ENCODE assay signal across 24 cellular contexts in the genomic region with DNA sequence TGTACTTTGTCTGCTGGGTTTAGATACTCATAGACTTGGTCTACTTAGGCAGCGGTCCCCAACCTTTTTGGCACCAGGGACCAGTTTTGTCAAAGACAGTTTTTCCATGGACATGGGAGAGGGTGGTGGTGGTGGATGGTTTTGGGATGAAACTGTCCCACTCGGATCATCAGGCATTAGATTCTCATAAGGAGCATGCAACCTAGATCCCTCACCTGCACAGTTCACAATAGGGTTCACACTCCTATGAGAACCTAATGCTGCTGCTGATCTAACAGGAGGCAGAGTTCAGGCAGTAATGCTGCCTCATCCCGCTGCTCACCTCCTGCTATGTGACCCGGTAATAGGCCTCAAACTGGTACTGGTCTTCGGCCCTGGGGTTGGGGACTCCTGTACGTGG. TPM values are rescaled to one million over a fixed set of nuclear protein-coding genes. Genes with fewer than 3 reads are reported as not detected.
A peak's percentile ranks its signal among the peaks of the same experiment; 100 is the strongest.
DNase-seq lines count a peak whose midpoint lies in the region; ATAC-seq, FAIRE-seq and TF ChIP-seq lines count a peak whose summit lies in the region.
"Had no signal": no experiment of that assay in that cellular context is flagged by ENCODE, and none has a peak within 500 bp of the region (broad histone marks: within the 10 kb centered on the region; RNA-seq: fewer than 3 reads in every experiment).

No MANE protein-coding gene starts in this region.

- H3K9me3 ChIP-seq in adipocyte (ENCODE audit: control insufficient read depth, low read length) = no peaks in the 10 kb centered on the region
- H3K9me3 ChIP-seq in mesenchymal stem cell (ENCODE audit: control insufficient read depth, low read length) = no peaks in the 10 kb centered on the region
- no peaks in the 10 kb centered on the region for H3K9me3 ChIP-seq in smooth muscle cell (replicated peaks; ENCODE audit: low read depth)
- no peaks in the 10 kb centered on the region for H3K9me3 ChIP-seq in suprapubic skin
- no peaks in the 10 kb centered on the region for H3K9me3 ChIP-seq in CD8-positive, alpha-beta T cell (ENCODE audit: low read length)
- H3K9me3 ChIP-seq: BLaER1 treated with 17β-estradiol and CSF1 and Interleukin-3, amounts not matched to agents 10 nM and 100 nM; neutrophil; spleen had no signal

- no peak overlapping the region for H3K27ac Mint-ChIP-seq in CD8-positive, alpha-beta T cell

- TF ChIP-seq POLR2A in H54 (IDR thresholded peaks at IDR 0.05; ENCODE audit: low read depth, low read length) = no peak
- TF ChIP-seq POLR2A in suprapubic skin (IDR thresholded peaks at IDR 0.05) = no peak

- H3K36me3 ChIP-seq in adipocyte (ENCODE audit: control insufficient read depth, insufficient read depth, low read length, severe bottlenecking) = peaks cover 20% of the 10 kb centered on the region
- H3K36me3 ChIP-seq in mesenchymal stem cell (ENCODE audit: control insufficient read depth in 1 of 2, insufficient read depth in 2 of 2, low read depth in 1 of 2, low read length in 2 of 2) = peaks cover 13 to 73% of the 10 kb centered on the region in 2 experiments
- H3K36me3 ChIP-seq in smooth muscle cell (ENCODE audit: low read depth) = no peaks in the 10 kb centered on the region
- peaks cover 10% of the 10 kb centered on the region for H3K36me3 ChIP-seq in suprapubic skin
- no peaks in the 10 kb centered on the region for H3K36me3 ChIP-seq in CD8-positive, alpha-beta T cell (ENCODE audit: insufficient read depth, low read length)
- H3K36me3 ChIP-seq: neutrophil had no signal

- no peak overlapping the region for H3K23ac ChIP-seq in mesenchymal stem cell (ENCODE audit: low read length in 2 of 2)

- H3K4me1 Mint-ChIP-seq in CD8-positive, alpha-beta T cell (ENCODE audit: low read depth) = peaks cover 27% of the 10 kb centered on the region

- H2BK15ac ChIP-seq in mesenchymal stem cell (ENCODE audit: low read depth, poor library complexity, severe bottlenecking) = no peak overlapping the region

- no peaks in the 10 kb centered on the region for H3K9me3 Mint-ChIP-seq in CD8-positive, alpha-beta T cell

- no peak overlapping the region for H4K8ac ChIP-seq in mesenchymal stem cell (ENCODE audit: low read length)

- H2AFZ ChIP-seq in mesenchymal stem cell (ENCODE audit: low read depth, low read length) = no peak overlapping the region
- H2AFZ ChIP-seq in smooth muscle cell (ENCODE audit: low read depth) = no peak overlapping the region

- peaks cover 61% of the 10 kb centered on the region for H4K20me1 ChIP-seq in smooth muscle cell (ENCODE audit: low read depth)

- H3K14ac ChIP-seq in mesenchymal stem cell (ENCODE audit: low read length in 2 of 2) = no peak overlapping the region

- POLR2A ChIA-PET in CD8-positive, alpha-beta T cell (lab: Charles Lee) = no interaction called here

- 100% methylated on average over 4 of the region's 6 CpGs for WGBS in mesenchymal stem cell
- WGBS in smooth muscle cell (ENCODE audit: low lambda C conversion rate) = 92% methylated on average over 6 of the region's 6 CpGs
- WGBS in suprapubic skin = 94% methylated on average over 6 of the region's 6 CpGs

- DNase-seq in H54 (ENCODE audit: insufficient read length, low spot score) (no peak), adipocyte (ENCODE audit: low read depth) (no peak), mesenchymal stem cell (no peak), smooth muscle cell (lab: John Stamatoyannopoulos, UW; ENCODE audit: unreplicated experiment) (no peak), suprapubic skin (ENCODE audit: low spot score in 2 of 2) (no peak)
- DNase-seq in CD8-positive, alpha-beta T cell = no peak
- DNase-seq: activated CD4-positive, alpha-beta T cell treated with anti-CD3 and anti-CD28 coated beads for 4 hours; activated naive CD4-positive, alpha-beta T cell; activated T-cell treated with anti-CD3 and anti-CD28 coated beads, Interleukin-2, amount 50 U/mL, for 1 hour; COR-L47; effector CD8-positive, alpha-beta T cell; foreskin keratinocyte; GDM1; HCEC 1CT; Kasumi-1; MV-4-11; NCI-H510A; spleen had no signal

- peak overlapping the region; percentile 3 for H3K9ac ChIP-seq in adipocyte (ENCODE audit: low read length)
- no peak overlapping the region for H3K9ac ChIP-seq in mesenchymal stem cell (ENCODE audit: low read length)
- no peak overlapping the region for H3K9ac ChIP-seq in smooth muscle cell (ENCODE audit: low read depth)
- H3K9ac ChIP-seq: BLaER1 treated with 17β-estradiol and CSF1 and Interleukin-3, amounts not matched to agents 10 nM and 100 nM had no signal

- FAIRE-seq in H54 (lab: Jason Lieb, UNC) = peak; percentile 62
- FAIRE-seq: GM18507 had no signal

- H3K27me3 ChIP-seq in adipocyte (replicated peaks; ENCODE audit: control insufficient read depth, insufficient read depth, low read length) (no peaks in the 10 kb centered on the region), mesenchymal stem cell (ENCODE audit: control insufficient read depth in 1 of 2, insufficient read depth in 1 of 2, low read length in 2 of 2) (no peaks in the 10 kb centered on the region), smooth muscle cell (ENCODE audit: low read depth) (no peaks in the 10 kb centered on the region), suprapubic skin (no peaks in the 10 kb centered on the region)
- no peaks in the 10 kb centered on the region for H3K27me3 ChIP-seq in CD8-positive, alpha-beta T cell (ENCODE audit: insufficient read depth, low read length)
- H3K27me3 ChIP-seq: BLaER1 treated with 17β-estradiol and CSF1 and Interleukin-3, amounts not matched to agents 10 nM and 100 nM; foreskin keratinocyte; neutrophil; spleen had no signal

- peak overlapping the region; percentile 42 for H2AK5ac ChIP-seq in mesenchymal stem cell (ENCODE audit: low read length, severe bottlenecking)

- H3K4me1 ChIP-seq in adipocyte (ENCODE audit: control insufficient read depth, insufficient read depth, low read length) = peaks cover 68% of the 10 kb centered on the region
- H3K4me1 ChIP-seq in mesenchymal stem cell (ENCODE audit: control insufficient read depth, insufficient read depth, low read depth, low read length) = peaks cover 8% of the 10 kb centered on the region
- H3K4me1 ChIP-seq in smooth muscle cell (ENCODE audit: low read depth) = peaks cover 33% of the 10 kb centered on the region
- peaks cover 31% of the 10 kb centered on the region for H3K4me1 ChIP-seq in suprapubic skin
- H3K4me1 ChIP-seq in CD8-positive, alpha-beta T cell (ENCODE audit: insufficient read depth, low read length) = peaks cover 14% of the 10 kb centered on the region

- peaks cover 43% of the 10 kb centered on the region for H3F3A ChIP-seq in smooth muscle cell (ENCODE audit: low read depth)

- peaks cover 4% of the 10 kb centered on the region for H3K79me1 ChIP-seq in mesenchymal stem cell (replicated peaks; ENCODE audit: low read length, poor library complexity, severe bottlenecking)

- no peak for ATAC-seq in CD8-positive, alpha-beta T cell
- ATAC-seq in GM21825 (IDR thresholded peaks at IDR 0.05; ENCODE audit: unreplicated experiment) (no peak), HG03520 (IDR thresholded peaks at IDR 0.05; ENCODE audit: unreplicated experiment) (no peak)
- ATAC-seq: foreskin keratinocyte had no signal

- TF ChIP-seq EP300 in suprapubic skin (IDR thresholded peaks at IDR 0.05) = no peak

- no peaks in the 10 kb centered on the region for H3K27me3 Mint-ChIP-seq in CD8-positive, alpha-beta T cell (ENCODE audit: low read depth)

- H3K4me3 ChIP-seq in adipocyte (ENCODE audit: low read length) (no peak overlapping the region), mesenchymal stem cell (ENCODE audit: insufficient read depth in 1 of 2, low read depth in 1 of 2, low read length in 2 of 2) (no peak overlapping the region), smooth muscle cell (no peak overlapping the region), suprapubic skin (no peak overlapping the region)
- no peak overlapping the region for H3K4me3 ChIP-seq in CD8-positive, alpha-beta T cell (ENCODE audit: low read depth, low read length)
- H3K4me3 ChIP-seq: BLaER1 treated with 17β-estradiol and CSF1 and Interleukin-3, amounts not matched to agents 10 nM and 100 nM; lung; spleen had no signal

- no peak overlapping the region for H4K91ac ChIP-seq in mesenchymal stem cell (ENCODE audit: low read length)

- CTCF ChIA-PET in CD8-positive, alpha-beta T cell (lab: Charles Lee) = no interaction called here

- TF ChIP-seq CTCF in smooth muscle cell (IDR thresholded peaks at IDR 0.05; ENCODE audit: borderline replicate concordance, insufficient read depth, poor library complexity, severe bottlenecking) = no peak
- no peak for TF ChIP-seq CTCF in suprapubic skin (IDR thresholded peaks at IDR 0.05)
- no peak for TF ChIP-seq CTCF in CD8-positive, alpha-beta T cell (IDR thresholded peaks at IDR 0.05)

- H2BK12ac ChIP-seq in mesenchymal stem cell (ENCODE audit: low read length in 2 of 2) = peak overlapping the region in 1 of 2 experiments; percentile 23

- H3K27ac ChIP-seq in mesenchymal stem cell (ENCODE audit: low read length, poor library complexity, severe bottlenecking) (no peak overlapping the region), smooth muscle cell (ENCODE audit: low read depth) (peak overlapping the region; percentile 98), suprapubic skin (no peak overlapping the region)
- H3K27ac ChIP-seq in CD8-positive, alpha-beta T cell (ENCODE audit: low read depth, low read length) = no peak overlapping the region
- H3K27ac ChIP-seq: BLaER1 treated with 17β-estradiol and CSF1 and Interleukin-3, amounts not matched to agents 10 nM and 100 nM; foreskin keratinocyte; neutrophil had no signal

- peaks cover 2% of the 10 kb centered on the region for H3K36me3 Mint-ChIP-seq in CD8-positive, alpha-beta T cell

- no peak overlapping the region for H2BK5ac ChIP-seq in mesenchymal stem cell (ENCODE audit: low read depth, low read length, poor library complexity, severe bottlenecking)

- peak overlapping the region in 1 of 2 experiments; percentile 37 for H3K18ac ChIP-seq in mesenchymal stem cell (ENCODE audit: low read depth in 1 of 2, low read length in 2 of 2)

- H3K4ac ChIP-seq in mesenchymal stem cell (ENCODE audit: low read depth in 1 of 2, low read length in 2 of 2) = no peak overlapping the region

- H3K4me2 ChIP-seq in mesenchymal stem cell (ENCODE audit: low read length, poor library complexity, severe bottlenecking) = no peak overlapping the region
- H3K4me2 ChIP-seq in smooth muscle cell = no peak overlapping the region
- H3K4me2 ChIP-seq: BLaER1 treated with 17β-estradiol and CSF1 and Interleukin-3, amounts not matched to agents 10 nM and 100 nM had no signal

- H3K79me2 ChIP-seq in smooth muscle cell (ENCODE audit: low read depth) = peaks cover 89% of the 10 kb centered on the region

- no peak overlapping the region for H2BK120ac ChIP-seq in mesenchymal stem cell (ENCODE audit: low read depth, low read length)

- intact Hi-C loops in CD8-positive, alpha-beta T cell (cut with DNase I, micrococcal nuclease) = no loop called here

- H3K4me3 Mint-ChIP-seq in CD8-positive, alpha-beta T cell = no peak overlapping the region

RNA-seq across cellular contexts. Expression of a gene that starts 45.3 kb away (rescaled TPM):
- 11.1 TPM for polyA plus RNA-seq in mesenchymal stem cell (2013, experiment 1 of 2)
- polyA plus RNA-seq in mesenchymal stem cell (2013, experiment 2 of 2) = 12.6 TPM
- total RNA-seq in smooth muscle cell = 11.6 and 19.2 TPM in 2 replicates
- 19.7 and 24.1 TPM in 2 replicates for polyA plus RNA-seq in smooth muscle cell
- total RNA-seq in suprapubic skin = 10 to 100 TPM; 13.2 to 17.1 (median 13.5) TPM
- total RNA-seq in CD8-positive, alpha-beta T cell = 10 to 100 TPM in 1 of 2 experiments, 1 to 10 TPM in 1; 9.0 to 13.7 TPM
